ENCODE assay signal across 9 cellular contexts in the genomic region with DNA sequence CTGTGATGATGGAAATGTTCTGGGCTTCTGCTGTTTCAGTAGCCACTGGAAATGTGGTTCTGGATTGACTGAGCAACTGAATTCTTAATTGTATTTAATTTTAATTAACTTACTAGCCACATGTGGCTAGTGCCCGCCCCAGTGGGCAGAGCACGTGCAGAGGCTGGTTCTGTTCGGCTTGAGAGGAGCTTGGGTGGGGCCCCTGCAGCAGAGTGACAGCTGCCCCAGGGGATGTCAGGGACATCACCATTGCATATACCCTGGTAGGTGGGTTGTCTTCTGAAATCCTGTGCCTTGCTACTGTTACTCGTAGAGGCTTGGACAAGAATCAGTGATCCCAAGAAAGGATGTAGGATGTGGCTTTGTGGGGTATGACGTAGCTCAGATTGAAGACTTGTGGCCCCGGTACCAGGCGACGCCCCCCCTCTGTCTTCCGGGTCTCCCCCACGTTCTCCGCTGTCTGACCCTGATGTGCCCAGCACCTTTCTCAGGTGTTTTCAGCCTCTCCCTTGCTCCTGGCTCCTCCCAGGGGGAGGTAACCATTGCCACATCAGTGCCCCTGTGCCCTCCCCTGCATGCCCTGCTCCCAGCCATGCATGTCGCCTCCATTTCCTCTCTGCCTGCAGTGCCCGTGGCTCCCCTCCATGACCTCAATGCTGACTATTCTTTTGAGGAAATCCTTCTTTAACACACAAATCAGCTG.
DNase-seq lines count a peak whose midpoint lies in the region; ATAC-seq and TF ChIP-seq lines count a peak whose summit lies in the region.
"Had no signal": no experiment of that assay in that cellular context is flagged by ENCODE, and none has a peak within 500 bp of the region (broad histone marks: within the 10 kb centered on the region; RNA-seq: fewer than 3 reads in every experiment).

No MANE protein-coding gene starts in this region.

- H3K36me3 Mint-ChIP-seq in activated B cell treated with CpG ODN at 0.5 μM for 24 hours (ENCODE audit: low read depth): no peaks in the 10 kb centered on the region
- H3K36me3 Mint-ChIP-seq in naive thymus-derived CD8-positive, alpha-beta T cell: no peaks in the 10 kb centered on the region

- no peak overlapping the region for H2AFZ ChIP-seq in PC-3 (ENCODE audit: low read length)

- peaks cover under 1% of the 10 kb centered on the region; the same call in 1 of the 2 replicates for H3K4me1 ChIP-seq in PC-3 (ENCODE audit: insufficient read depth, low read length)

- no peak overlapping the region for H3K4me3 ChIP-seq in PC-3 (ENCODE audit: low read length)
- H3K4me3 ChIP-seq: cardiac muscle cell had no signal

- H3K27me3 Mint-ChIP-seq in activated B cell treated with CpG ODN at 0.5 μM for 24 hours: no peaks in the 10 kb centered on the region
- peaks cover 0 to 16% (median 6%) of the 10 kb centered on the region in 5 donors for H3K27me3 Mint-ChIP-seq in naive thymus-derived CD8-positive, alpha-beta T cell

- H3K9me3 Mint-ChIP-seq in activated B cell treated with CpG ODN at 0.5 μM for 24 hours: peaks cover 2% of the 10 kb centered on the region
- H3K9me3 Mint-ChIP-seq in naive thymus-derived CD8-positive, alpha-beta T cell: no peaks in the 10 kb centered on the region

- H3K4me2 ChIP-seq in PC-3 (ENCODE audit: low read length): no peak overlapping the region

- intact Hi-C loops in activated B cell treated with CpG ODN at 0.5 μM for 24 hours (cut with micrococcal nuclease) (no loop called here), PC-3 (cut with micrococcal nuclease) (loop anchor here (10.0 kb wide), 1 partner anchor 125 kb away; no protein-coding TSS in a partner anchor)

- no peaks in the 10 kb centered on the region for H3F3A ChIP-seq in PC-3 (ENCODE audit: low read length, unreplicated experiment)

- TF ChIP-seq CTCF in activated B cell treated with CpG ODN at 0.5 μM for 24 hours (IDR thresholded peaks at IDR 0.05): no peak
- TF ChIP-seq CTCF in PC-3 (conservative IDR thresholded peaks at IDR 0.05; ENCODE audit: low read depth, low read length): no peak

- H3K27me3 ChIP-seq in PC-3 (ENCODE audit: low read length): no peaks in the 10 kb centered on the region
- H3K27me3 ChIP-seq: cardiac muscle cell had no signal

- peaks cover 12% of the 10 kb centered on the region for H3K4me1 Mint-ChIP-seq in activated B cell treated with CpG ODN at 0.5 μM for 24 hours
- peaks cover 2 to 10% (median 6%) of the 10 kb centered on the region in 4 donors for H3K4me1 Mint-ChIP-seq in naive thymus-derived CD8-positive, alpha-beta T cell

- peak overlapping the region; percentile 69 for H3K4me3 Mint-ChIP-seq in activated B cell treated with CpG ODN at 0.5 μM for 24 hours
- H3K4me3 Mint-ChIP-seq in naive thymus-derived CD8-positive, alpha-beta T cell: peak overlapping the region; percentile 40 to 86 (median 58)

- POLR2A ChIA-PET in activated B cell treated with CpG ODN at 0.5 μM for 24 hours (lab: Charles Lee) (interaction anchor here (0.5 kb wide), 1 partner anchor 9 kb away, joined by 4 read pairs; no protein-coding TSS in a partner anchor), PC-3 (lab: Charles Lee; ENCODE audit: unreplicated experiment) (no interaction called here)
- POLR2A ChIA-PET in naive thymus-derived CD8-positive, alpha-beta T cell (lab: Charles Lee): no interaction called here

- H3K27ac ChIP-seq in PC-3 (ENCODE audit: low read length): no peak overlapping the region
- H3K27ac ChIP-seq: cardiac muscle cell had no signal

- CTCF ChIA-PET in activated B cell treated with CpG ODN at 0.5 μM for 24 hours (lab: Charles Lee): no interaction called here
- CTCF ChIA-PET in PC-3 (lab: Charles Lee): no interaction called here

- peak; percentile 77 for DNase-seq in HK-2 (ENCODE audit: unreplicated experiment)
- no peak for DNase-seq in activated B cell treated with CpG ODN at 0.5 μM for 24 hours
- DNase-seq in naive thymus-derived CD8-positive, alpha-beta T cell: peak in 3 of 10 donors; percentile 0 to 20 (median 6)
- no peak for DNase-seq in HuH-7.5 (ENCODE audit: low spot score)
- no peak for DNase-seq in NCI-H1092 treated with DMSO at 0.1 percent for 48 hours (lab: John Stamatoyannopoulos, UW)
- DNase-seq in NCI-H1048 (lab: John Stamatoyannopoulos, UW): no peak
- no peak for DNase-seq in PC-3

- H4K20me1 ChIP-seq in PC-3 (ENCODE audit: low read length): no peaks in the 10 kb centered on the region

- BruUV-seq in PC-3 (replicated peaks; lab: Mats Ljungman, UMichigan): no TSS peak

- H3K9ac ChIP-seq in PC-3 (ENCODE audit: low read length): no peak overlapping the region

- no peaks in the 10 kb centered on the region for H3K36me3 ChIP-seq in PC-3 (ENCODE audit: low read depth, low read length)
- H3K36me3 ChIP-seq: cardiac muscle cell had no signal

- H3K9me2 ChIP-seq in PC-3 (replicated peaks; ENCODE audit: low read length): no peaks in the 10 kb centered on the region

- no peak overlapping the region for H3K27ac Mint-ChIP-seq in activated B cell treated with CpG ODN at 0.5 μM for 24 hours
- peak overlapping the region in 3 of 10 donors; percentile 32 to 83 (median 45) for H3K27ac Mint-ChIP-seq in naive thymus-derived CD8-positive, alpha-beta T cell

- ATAC-seq in GM18870 (IDR thresholded peaks at IDR 0.05; ENCODE audit: unreplicated experiment) (peak; percentile 61), activated B cell treated with CpG ODN at 0.5 μM for 24 hours (ENCODE audit: low read depth) (peak; percentile 97), PC-3 (no peak)
- ATAC-seq in naive thymus-derived CD8-positive, alpha-beta T cell: peak in 1 of 2 donors; percentile 69

- H3K79me2 ChIP-seq in PC-3 (ENCODE audit: low read length): no peaks in the 10 kb centered on the region; the same call in 1 of the 2 replicates

- no peaks in the 10 kb centered on the region for H3K9me3 ChIP-seq in PC-3 (ENCODE audit: low read length)
